9 cellular contexts compared by ENCODE assay signal in the genomic region with DNA sequence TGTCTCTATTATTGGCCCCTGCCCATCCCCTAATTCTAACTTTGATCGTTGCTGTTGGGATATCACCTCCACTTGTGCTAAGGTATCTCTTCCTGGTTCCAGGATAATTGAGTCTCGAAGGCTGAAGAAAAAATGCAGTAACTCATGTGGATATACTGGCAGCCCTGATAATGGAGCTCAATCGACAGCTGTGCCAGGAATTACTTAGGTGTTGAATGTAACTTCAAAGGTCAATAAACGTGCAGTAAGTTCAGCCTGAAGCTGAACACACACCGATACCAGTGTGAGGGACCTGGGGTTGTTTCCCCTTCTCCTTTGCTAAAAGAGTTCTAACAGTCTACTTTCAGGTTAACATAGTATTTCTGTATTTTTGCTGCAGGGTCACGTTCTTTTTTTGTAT. TPM values are rescaled to one million over a fixed set of nuclear protein-coding genes. Genes with fewer than 3 reads are reported as not detected.
"Had no signal": no experiment of that assay in that cellular context is flagged by ENCODE, and none has a peak within 500 bp of the region (broad histone marks: within the 10 kb centered on the region; RNA-seq: fewer than 3 reads in every experiment).

No MANE protein-coding gene starts in this region.

- FAIRE-seq: G401.6, GM12878, GM12891, GM12892, GM18507, GM19239 had no signal

- DNase-seq: GDM1, GF-D8 had no signal

- ATAC-seq: GM12878 had no signal

- H3K4me3 ChIP-seq: GM12878 had no signal

RNA-seq across cellular contexts. Expression of a gene that starts 11.9 kb away (rescaled TPM):
- total RNA-seq: G401 had no signal
- polyA plus RNA-seq: GM12878 had no signal
